In genomic region chr12:104131609-104132008, GRCh38 we compare ENCODE assay signal across 26 cellular contexts. TPM values are rescaled to one million over a fixed set of nuclear protein-coding genes. Genes with fewer than 3 reads are reported as not detected.
DNase-seq lines count a peak whose midpoint lies in the region; ATAC-seq and TF ChIP-seq lines count a peak whose summit lies in the region.
"Had no signal": no experiment of that assay in that cellular context is flagged by ENCODE, and none has a peak within 500 bp of the region (broad histone marks: within the 10 kb centered on the region; RNA-seq: fewer than 3 reads in every experiment).

No MANE protein-coding gene starts in this region.

- peak overlapping the region; percentile 53; the same call in 1 of the 2 replicates for H3K14ac ChIP-seq in IMR-90 (replicated peaks; ENCODE audit: low read depth, low read length)

- no peak overlapping the region for H2AK9ac ChIP-seq in IMR-90 (replicated peaks; ENCODE audit: low read depth, low read length, poor library complexity)

- intact Hi-C loops in IMR-90 (cut with micrococcal nuclease) (no loop called here), left ventricle myocardium inferior (cut with micrococcal nuclease) (no loop called here), prostate gland (cut with DNase I) (loop anchor here (5.0 kb wide), 1 partner anchor 166 kb away; no protein-coding TSS in a partner anchor)

- H2BK5ac ChIP-seq in IMR-90 (ENCODE audit: low read depth, low read length, poor library complexity, severe bottlenecking) (peak overlapping the region; percentile 78), mesendoderm (ENCODE audit: low read length) (no peak overlapping the region)

- H3K36me3 ChIP-seq in IMR-90 (ENCODE audit: control insufficient read depth, insufficient read depth, low read length) (peaks cover 27% of the 10 kb centered on the region), left ventricle myocardium inferior (peaks cover 48% of the 10 kb centered on the region), prostate gland (no peaks in the 10 kb centered on the region), mesendoderm (ENCODE audit: control insufficient read depth, insufficient read depth, low read length) (peaks cover 3% of the 10 kb centered on the region)

- H3K18ac ChIP-seq in IMR-90 (ENCODE audit: low read depth, low read length) = peak overlapping the region; percentile 62; the same call in 1 of the 2 replicates
- H3K18ac ChIP-seq in mesendoderm (ENCODE audit: low read length) = no peak overlapping the region

- POLR2A ChIA-PET in IMR-90 (lab: Charles Lee; ENCODE audit: unreplicated experiment) = no interaction called here

- H3K23ac ChIP-seq in IMR-90 (ENCODE audit: low read depth, low read length) (peak overlapping the region; percentile 41; the same call in 1 of the 2 replicates), mesendoderm (ENCODE audit: low read length) (no peak overlapping the region)

- H2BK15ac ChIP-seq in IMR-90 (ENCODE audit: low read depth, low read length) = peak overlapping the region; percentile 57; the same call in 1 of the 3 replicates
- H2BK15ac ChIP-seq in mesendoderm (replicated peaks; ENCODE audit: low read depth) = no peak overlapping the region

- dilution Hi-C loops in IMR-90 (cut with HindIII; ENCODE audit: low sequenced_read_pairs, unreplicated experiment) = no loop called here

- peak overlapping the region; percentile 37; the same call in 1 of the 2 replicates for H4K91ac ChIP-seq in IMR-90 (ENCODE audit: insufficient read depth, low read depth, low read length)

- no peak overlapping the region for H3K4me3 Mint-ChIP-seq in T-helper 17 cell
- H3K4me3 Mint-ChIP-seq: activated CD4-positive, alpha-beta T cell treated with anti-CD3 and anti-CD28 coated beads for 36 hours; activated T-cell treated with anti-CD3 and anti-CD28 coated beads, Interleukin-2, amount 50 U/mL, for 4 hours; CD4-positive, alpha-beta memory T cell; IgD-negative memory B cell; natural killer cell treated with Interleukin-12 subunit alpha and Interleukin-12 subunit beta and Interleukin-15 and Interleukin-18, amount 100 ng/mL, for 72 hours had no signal

- H3K79me1 ChIP-seq in IMR-90 (ENCODE audit: low read depth in 1 of 2, low read length in 2 of 2) (peaks cover 38 to 73% of the 10 kb centered on the region in 2 experiments), mesendoderm (ENCODE audit: low read length) (peaks cover 13% of the 10 kb centered on the region)

- H2AFZ ChIP-seq in IMR-90 (replicated peaks; ENCODE audit: low read length, poor library complexity) = no peak overlapping the region

- peaks cover 23% of the 10 kb centered on the region for H3K9me1 ChIP-seq in IMR-90 (ENCODE audit: insufficient read depth, low read length)

- H3K4me3 ChIP-seq in IMR-90 (ENCODE audit: insufficient read depth, low read depth, low read length) = no peak overlapping the region
- no peak overlapping the region for H3K4me3 ChIP-seq in left ventricle myocardium inferior
- H3K4me3 ChIP-seq in prostate gland = no peak overlapping the region
- H3K4me3 ChIP-seq in mesendoderm (ENCODE audit: low read length) = no peak overlapping the region
- H3K4me3 ChIP-seq: SJSA1, thoracic aorta had no signal

- no peak for TF ChIP-seq CTCF in IMR-90 (conservative IDR thresholded peaks at IDR 0.05; ENCODE audit: low read depth, low read length)
- TF ChIP-seq CTCF in left ventricle myocardium inferior (IDR thresholded peaks at IDR 0.05; ENCODE audit: borderline replicate concordance) = no peak
- TF ChIP-seq CTCF in prostate gland (IDR thresholded peaks at IDR 0.05) = no peak

- CTCF ChIA-PET in IMR-90 (lab: Yijun Ruan, JAX) = interaction anchor here (0.5 to 1.3 kb wide), 3 partner anchors 22 to 170 kb away, joined by 3 to 4 read pairs (median 4); no protein-coding TSS in a partner anchor

- peak overlapping the region; percentile 61 for H4K5ac ChIP-seq in IMR-90 (ENCODE audit: low read depth, low read length)
- H4K5ac ChIP-seq in mesendoderm (ENCODE audit: low read length) = no peak overlapping the region

- H2BK120ac ChIP-seq in IMR-90 (ENCODE audit: low read depth, low read length) (peak overlapping the region; percentile 47), mesendoderm (ENCODE audit: low read depth, low read length) (no peak overlapping the region)

- peaks cover 19% of the 10 kb centered on the region for H3K4me1 Mint-ChIP-seq in T-helper 17 cell

- H3K9me3 ChIP-seq in IMR-90 (ENCODE audit: control insufficient read depth, insufficient read depth, low read length) = no peaks in the 10 kb centered on the region
- no peaks in the 10 kb centered on the region for H3K9me3 ChIP-seq in T-helper 17 cell (ENCODE audit: control insufficient read depth, low read length, poor library complexity, severe bottlenecking)
- H3K9me3 ChIP-seq in left ventricle myocardium inferior (replicated peaks) = no peaks in the 10 kb centered on the region
- no peaks in the 10 kb centered on the region for H3K9me3 ChIP-seq in prostate gland
- H3K9me3 ChIP-seq: SJSA1, thoracic aorta had no signal

- no peaks in the 10 kb centered on the region for H3K27me3 Mint-ChIP-seq in T-helper 17 cell
- H3K27me3 Mint-ChIP-seq: activated CD4-positive, alpha-beta T cell treated with anti-CD3 and anti-CD28 coated beads for 36 hours; CD4-positive, alpha-beta memory T cell; IgD-negative memory B cell; natural killer cell treated with Interleukin-12 subunit alpha and Interleukin-12 subunit beta and Interleukin-15 and Interleukin-18, amount 100 ng/mL, for 72 hours had no signal

- no peak for TF ChIP-seq POLR2A in IMR-90 (IDR thresholded peaks at IDR 0.05; ENCODE audit: low read depth, low read length)
- no peak for TF ChIP-seq POLR2A in prostate gland (IDR thresholded peaks at IDR 0.05)

- peaks cover 5% of the 10 kb centered on the region; the same call in 1 of the 2 replicates for H4K20me1 ChIP-seq in IMR-90 (ENCODE audit: insufficient read depth, low read length)

- no TSS peak for BruUV-seq in IMR-90 (replicated peaks; lab: Mats Ljungman, UMichigan)

- no peaks in the 10 kb centered on the region for H3K27me3 ChIP-seq in IMR-90 (ENCODE audit: control insufficient read depth, insufficient read depth, low read length)
- H3K27me3 ChIP-seq in left ventricle myocardium inferior (ENCODE audit: low read depth) = no peaks in the 10 kb centered on the region
- no peaks in the 10 kb centered on the region for H3K27me3 ChIP-seq in prostate gland (replicated peaks; ENCODE audit: insufficient read depth)
- no peaks in the 10 kb centered on the region for H3K27me3 ChIP-seq in mesendoderm (ENCODE audit: insufficient read depth, low read length, poor library complexity)
- H3K27me3 ChIP-seq: SJSA1 had no signal

- peak overlapping the region; percentile 49 for H3K27ac Mint-ChIP-seq in T-helper 17 cell
- H3K27ac Mint-ChIP-seq: activated CD4-positive, alpha-beta T cell treated with anti-CD3 and anti-CD28 coated beads for 36 hours had no signal

- H3K79me2 ChIP-seq in mesendoderm (ENCODE audit: control insufficient read depth, insufficient read depth, low read length) = peaks cover 10% of the 10 kb centered on the region

- peak overlapping the region; percentile 79 for H3K4ac ChIP-seq in IMR-90 (ENCODE audit: low read depth, low read length)
- H3K4ac ChIP-seq in mesendoderm (ENCODE audit: low read depth, low read length) = no peak overlapping the region

- no CpG with 5 or more reads among the region's 4 CpGs for WGBS in IMR-90 (ENCODE audit: extremely low coverage in 2 of 2, insufficient read length in 1 of 2), 2 experiments
- WGBS in prostate gland = 68% methylated on average over 4 of the region's 4 CpGs
- no CpG with 5 or more reads among the region's 4 CpGs for WGBS in mesendoderm (ENCODE audit: extremely low coverage, insufficient coverage, low lambda C conversion rate)

- peak overlapping the region; percentile 62 for H3K4me2 ChIP-seq in IMR-90 (ENCODE audit: low read depth, low read length)
- no peak overlapping the region for H3K4me2 ChIP-seq in mesendoderm (ENCODE audit: low read length)

- H3K27ac ChIP-seq in IMR-90 (ENCODE audit: insufficient read depth, low read length) (peak overlapping the region; percentile 23; the same call in 1 of the 2 replicates), left ventricle myocardium inferior (replicated peaks) (peak overlapping the region; percentile 74), prostate gland (peak overlapping the region; percentile 28 to 37), mesendoderm (ENCODE audit: low read depth, low read length) (no peak overlapping the region)
- H3K27ac ChIP-seq: SJSA1, thoracic aorta had no signal

- H2AK5ac ChIP-seq in IMR-90 (ENCODE audit: low read depth, low read length) (peak overlapping the region; percentile 87), mesendoderm (ENCODE audit: low read length) (no peak overlapping the region)

- H3K4me1 ChIP-seq in IMR-90 (ENCODE audit: control insufficient read depth, insufficient read depth, low read length) (peaks cover 25% of the 10 kb centered on the region), left ventricle myocardium inferior (peaks cover 75% of the 10 kb centered on the region), prostate gland (replicated peaks) (peaks cover 19% of the 10 kb centered on the region), mesendoderm (ENCODE audit: control insufficient read depth, low read depth, low read length) (peaks cover 3% of the 10 kb centered on the region)

- no peak for DNase-seq in IMR-90
- no peak for DNase-seq in T-helper 17 cell
- no peak for DNase-seq in left ventricle myocardium inferior
- DNase-seq in prostate gland (ENCODE audit: low spot score) = peak; percentile 6
- no peak for DNase-seq in NCI-H1694 (lab: John Stamatoyannopoulos, UW)
- no peak for DNase-seq in mesendoderm
- DNase-seq in hepatic stellate cell (ENCODE audit: low spot score) = no peak
- DNase-seq: activated CD4-positive, alpha-beta T cell treated with anti-CD3 and anti-CD28 coated beads for 36 hours; activated naive CD4-positive, alpha-beta T cell treated with Interleukin-2 at 50 U/mL for 16 hours; activated T-cell treated with anti-CD3 and anti-CD28 coated beads, Interleukin-2, amount 50 U/mL, for 4 hours; AML-193; amniotic stem cell; CD4-positive, alpha-beta memory T cell; dermis blood vessel endothelial cell; left colon; NCI-H510A; retina; stimulated activated CD4-positive, alpha-beta T cell treated with anti-CD3 and anti-CD28 coated beads, Interleukin-12 subunit alpha, Interleukin-12 subunit beta, amount 100 ng/mL, for 4 hours; stimulated activated CD4-positive, alpha-beta T cell treated with anti-CD3 and anti-CD28 coated beads, Interleukin-4, amount 100 ng/mL, for 24 hours; stimulated activated naive CD4-positive, alpha-beta T cell treated with Interleukin-2 at 50 U/mL for 16 hours had no signal

- peak overlapping the region in 1 of 2 experiments; percentile 44; a peak in 2 of 4 replicates for H4K8ac ChIP-seq in IMR-90 (ENCODE audit: low read depth in 2 of 2, low read length in 2 of 2)
- no peak overlapping the region for H4K8ac ChIP-seq in mesendoderm (ENCODE audit: low read depth, low read length)

- ATAC-seq in IMR-90 (ENCODE audit: low read depth) (no peak), T-helper 17 cell (no peak)
- ATAC-seq: activated CD4-positive, alpha-beta T cell treated with anti-CD3 and anti-CD28 coated beads for 36 hours; activated T-cell treated with anti-CD3 and anti-CD28 coated beads, Interleukin-2, amount 50 U/mL, for 4 hours; HCT116; left colon; natural killer cell treated with Interleukin-12 subunit alpha and Interleukin-12 subunit beta and Interleukin-15 and Interleukin-18, amount 100 ng/mL, for 72 hours; Panc1 had no signal

- peaks cover 10% of the 10 kb centered on the region for H3K36me3 Mint-ChIP-seq in T-helper 17 cell (ENCODE audit: low read depth)
- H3K36me3 Mint-ChIP-seq: IgD-negative memory B cell had no signal

- H3K56ac ChIP-seq in IMR-90 (ENCODE audit: extremely low read depth, insufficient read depth, low read length) = no peak overlapping the region
- no peak overlapping the region for H3K56ac ChIP-seq in mesendoderm (ENCODE audit: low read length)

- in situ Hi-C loops in IMR-90 (cut with MboI; ENCODE audit: low sequenced_read_pairs) = no loop called here

- H2BK20ac ChIP-seq in IMR-90 (ENCODE audit: low read depth, low read length) = peak overlapping the region; percentile 71

- no peak for TF ChIP-seq RAD21 in IMR-90 (IDR thresholded peaks at IDR 0.05; ENCODE audit: low read length)

- H3K9ac ChIP-seq in IMR-90 (ENCODE audit: low read depth, low read length) = no peak overlapping the region
- H3K9ac ChIP-seq in mesendoderm (ENCODE audit: low read length) = no peak overlapping the region

RNA-seq across cellular contexts. Expression of gene NFYB, which starts 6.4 kb away (rescaled TPM):
- 22.2 and 31.4 TPM in 2 replicates for total RNA-seq in IMR-90 (2012; rRNA removed)
- 19.8 and 28.4 TPM in 2 replicates for polyA plus RNA-seq in IMR-90 (2012; rRNA removed)
- polyA plus RNA-seq in IMR-90 (2012; cell fraction: cytosol; rRNA removed) = 4.2 and 8.0 TPM in 2 replicates
- polyA plus RNA-seq in IMR-90 (2012; cell fraction: nucleus; rRNA removed; ENCODE audit: low replicate concordance) = 3.5 and 32.9 TPM in 2 replicates
- total RNA-seq in T-helper 17 cell = 10 to 100 TPM; 11.7 to 13.7 TPM
- 34.5 TPM for total RNA-seq in left ventricle myocardium inferior
- 10 to 100 TPM; 37.9 to 41.1 TPM for total RNA-seq in prostate gland
- 38.8 TPM for polyA plus RNA-seq in mesendoderm (2013, experiment 1 of 2)
- polyA plus RNA-seq in mesendoderm (2013, experiment 2 of 2) = 37.2 TPM
